Comparison of ENCODE assay signal across 12 cellular contexts in the genomic region with DNA sequence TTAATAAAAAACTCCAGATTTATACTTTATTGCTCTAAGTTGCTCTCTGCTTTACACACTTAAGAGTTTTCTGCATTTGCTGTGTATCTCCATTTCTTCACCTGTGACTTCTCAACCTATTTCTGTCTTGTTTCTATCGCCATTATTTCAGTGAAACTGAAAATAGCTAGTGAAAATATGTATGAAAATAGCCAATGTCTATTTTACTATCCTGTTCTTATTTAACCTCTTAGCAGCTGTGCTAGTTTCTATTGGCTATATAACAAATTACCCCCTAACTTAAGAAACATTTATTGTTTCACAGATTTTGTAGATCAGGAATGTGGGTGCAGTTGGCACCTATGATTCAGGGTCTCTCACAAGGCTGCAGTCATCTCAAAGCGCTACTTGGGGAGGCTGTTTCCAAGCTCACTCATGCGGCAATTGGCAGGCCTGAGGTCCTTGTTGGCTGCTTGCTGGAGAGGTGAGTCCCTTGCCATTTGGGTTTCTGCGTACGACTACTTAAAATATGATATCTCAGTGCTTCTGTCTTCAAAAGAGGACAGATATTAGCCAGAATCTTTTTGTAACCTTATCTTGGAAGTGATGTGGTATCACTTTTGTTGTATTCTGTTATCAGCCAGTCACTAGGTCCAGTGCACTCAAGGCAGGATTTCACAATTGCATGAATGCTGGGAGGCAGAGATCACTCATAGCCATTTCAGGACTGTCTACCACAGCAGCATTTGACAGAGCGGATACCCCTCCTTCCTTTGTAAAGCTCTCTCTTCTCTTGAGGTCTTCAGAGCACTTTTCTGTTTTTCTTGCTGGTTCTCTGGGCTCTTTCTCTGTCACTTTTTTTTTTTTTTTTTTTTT. TPM values are rescaled to one million over a fixed set of nuclear protein-coding genes. Genes with fewer than 3 reads are reported as not detected.
DNase-seq lines count a peak whose midpoint lies in the region; ATAC-seq and TF ChIP-seq lines count a peak whose summit lies in the region.
"Had no signal": no experiment of that assay in that cellular context is flagged by ENCODE, and none has a peak within 500 bp of the region (broad histone marks: within the 10 kb centered on the region; RNA-seq: fewer than 3 reads in every experiment).

No MANE protein-coding gene starts in this region.

- ATAC-seq in GM18502 (IDR thresholded peaks at IDR 0.05; ENCODE audit: poor library complexity, unreplicated experiment) (peak; percentile 61), GM21786 (IDR thresholded peaks at IDR 0.05; ENCODE audit: unreplicated experiment) (peak; percentile 81), left lung (peak; percentile 70), GM18511 (IDR thresholded peaks at IDR 0.05; ENCODE audit: unreplicated experiment) (no peak)
- ATAC-seq: activated CD8-positive, alpha-beta memory T cell treated with anti-CD3 and anti-CD28 coated beads, Interleukin-2, amount 10 ng/mL, durations not matched to agents 7 days and 5 days had no signal

- no peak overlapping the region for H3K27ac ChIP-seq in left lung

- no peaks in the 10 kb centered on the region for H3K27me3 ChIP-seq in left lung

- H3K4me3 ChIP-seq in left lung, result no peak overlapping the region

- H3K4me1 ChIP-seq in left lung, result peaks cover 0 to 37% of the 10 kb centered on the region in 2 donors

- intact Hi-C loops in left lung (cut with DNase I), result no loop called here

- no peak for TF ChIP-seq CTCF in left lung (IDR thresholded peaks at IDR 0.05)

- DNase-seq in NCI-H226, result peak; percentile 65
- no peak for DNase-seq in left lung
- DNase-seq in amniotic stem cell (lab: John Stamatoyannopoulos, UW), result no peak
- no peak for DNase-seq in activated T-cell treated with anti-CD3 and anti-CD28 coated beads for 4 hours
- no peak for DNase-seq in superior temporal gyrus (ENCODE audit: extremely low spot score)
- DNase-seq: activated CD8-positive, alpha-beta memory T cell treated with anti-CD3 and anti-CD28 coated beads, Interleukin-2, amount 10 ng/mL, durations not matched to agents 7 days and 5 days; CD4-positive, alpha-beta T cell; head of caudate nucleus; naive B cell had no signal

- peaks cover 0 to 4% of the 10 kb centered on the region in 2 donors for H3K36me3 ChIP-seq in left lung

- no peaks in the 10 kb centered on the region for H3K9me3 ChIP-seq in left lung

RNA-seq across cellular contexts. Expression of gene ERC1, which starts 7.2 kb away (rescaled TPM):
- 10 to 100 TPM; 63.0 to 64.9 TPM for total RNA-seq in left lung

RNA-seq across cellular contexts. Expression of gene RAD52, which starts 48.8 kb away (rescaled TPM):
- 10 to 100 TPM; 11.1 to 16.3 TPM for total RNA-seq in left lung
